ENCODE assay signal across 14 cellular contexts in the genomic region with DNA sequence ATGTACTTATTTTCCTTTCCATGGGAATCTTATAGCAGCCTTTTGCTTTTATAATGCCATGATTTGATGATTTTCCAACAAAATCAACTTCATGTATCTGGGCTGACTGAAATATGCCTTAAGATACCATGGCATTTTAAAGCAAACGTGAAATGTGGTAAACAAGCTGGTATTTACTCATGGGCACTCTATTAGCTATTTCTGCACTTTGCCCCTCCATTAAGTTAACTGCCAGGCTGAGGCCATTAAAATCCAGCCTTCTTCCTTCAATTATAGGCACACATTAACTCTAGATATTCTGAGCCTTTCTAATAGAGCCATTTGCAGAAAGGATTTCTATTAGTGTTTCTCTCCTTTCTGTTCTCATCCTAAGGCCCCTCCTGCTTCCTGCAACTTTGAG. TPM values are rescaled to one million over a fixed set of nuclear protein-coding genes. Genes with fewer than 3 reads are reported as not detected.
DNase-seq lines count a peak whose midpoint lies in the region; ATAC-seq and TF ChIP-seq lines count a peak whose summit lies in the region.
"Had no signal": no experiment of that assay in that cellular context is flagged by ENCODE, and none has a peak within 500 bp of the region (broad histone marks: within the 10 kb centered on the region; RNA-seq: fewer than 3 reads in every experiment).

No MANE protein-coding gene starts in this region.

- TF ChIP-seq CTCF in osteocyte (IDR thresholded peaks at IDR 0.05), result no peak

- H3K9me3 Mint-ChIP-seq in osteocyte (ENCODE audit: unreplicated experiment), result no peaks in the 10 kb centered on the region

- H3K36me3 ChIP-seq in HUES6 (ENCODE audit: control insufficient read depth, insufficient read depth, low read length) (no peaks in the 10 kb centered on the region), NT2/D1 (ENCODE audit: insufficient read depth, insufficient read length, low read length) (no peaks in the 10 kb centered on the region), iPS-18a (ENCODE audit: control insufficient read depth, low read depth, low read length) (no peaks in the 10 kb centered on the region)

- peaks cover 7% of the 10 kb centered on the region for H3K4me1 ChIP-seq in HUES6 (ENCODE audit: control insufficient read depth, insufficient read depth, low read length)
- peaks cover 5% of the 10 kb centered on the region for H3K4me1 ChIP-seq in NT2/D1 (ENCODE audit: insufficient read depth, insufficient read length)
- H3K4me1 ChIP-seq in iPS-18a (ENCODE audit: control insufficient read depth, low read depth, low read length), result no peaks in the 10 kb centered on the region

- H3K4me3 Mint-ChIP-seq in osteocyte (ENCODE audit: unreplicated experiment), result peak overlapping the region; percentile 73
- H3K4me3 Mint-ChIP-seq: stimulated activated naive CD8-positive, alpha-beta T cell treated with anti-CD3 and anti-CD28 coated beads, Interleukin-15, Interleukin-2, amounts not matched to agents 100 ng/mL and 50 ng/mL, for 24 hours had no signal

- H3K27ac ChIP-seq in HUES6 (ENCODE audit: low read depth, low read length), result no peak overlapping the region
- H3K27ac ChIP-seq in iPS-18a (ENCODE audit: low read length), result no peak overlapping the region
- H3K27ac ChIP-seq: C4-2B had no signal

- no peaks in the 10 kb centered on the region for H3K36me3 Mint-ChIP-seq in osteocyte (ENCODE audit: unreplicated experiment)

- H3K27ac Mint-ChIP-seq in osteocyte (ENCODE audit: unreplicated experiment), result no peak overlapping the region
- H3K27ac Mint-ChIP-seq: stimulated activated naive CD8-positive, alpha-beta T cell treated with anti-CD3 and anti-CD28 coated beads, Interleukin-15, Interleukin-2, amounts not matched to agents 100 ng/mL and 50 ng/mL, for 24 hours had no signal

- H3K4me3 ChIP-seq in HUES6 (ENCODE audit: low read depth, low read length), result peak overlapping the region; percentile 73
- H3K4me3 ChIP-seq in NT2/D1 (ENCODE audit: insufficient read length, low read depth), result peak overlapping the region; percentile 80
- peak overlapping the region; percentile 70 for H3K4me3 ChIP-seq in iPS-18a (ENCODE audit: low read length)

- DNase-seq in NT2/D1 (ENCODE audit: low read depth, low spot score) (no peak), osteocyte (ENCODE audit: extremely low spot score, unreplicated experiment) (no peak)
- DNase-seq in activated CD8-positive, alpha-beta memory T cell treated with anti-CD3 and anti-CD28 coated beads, Interleukin-2, amount 50 U/mL, for 48 hours, result no peak
- DNase-seq: activated naive CD4-positive, alpha-beta T cell treated with Interleukin-2 at 50 U/mL for 16 hours; IMR-90; SIG-M5 had no signal

- no peak for ATAC-seq in GM21367 (IDR thresholded peaks at IDR 0.05; ENCODE audit: unreplicated experiment)
- ATAC-seq in HG03045 (IDR thresholded peaks at IDR 0.05; ENCODE audit: unreplicated experiment), result no peak
- no peak for ATAC-seq in GM21786 (IDR thresholded peaks at IDR 0.05; ENCODE audit: unreplicated experiment)

- H3K9ac ChIP-seq in HUES6 (ENCODE audit: low read length) (no peak overlapping the region), NT2/D1 (ENCODE audit: insufficient read length, low read depth) (no peak overlapping the region), iPS-18a (ENCODE audit: low read length) (peak overlapping the region; percentile 29)

- H3K4me1 Mint-ChIP-seq in osteocyte (ENCODE audit: unreplicated experiment), result peaks cover 10% of the 10 kb centered on the region

- peaks cover 45% of the 10 kb centered on the region for H3K27me3 Mint-ChIP-seq in osteocyte (ENCODE audit: unreplicated experiment)

- H3K9me3 ChIP-seq in HUES6 (ENCODE audit: control insufficient read depth, insufficient read depth, low read depth, low read length) (no peaks in the 10 kb centered on the region), NT2/D1 (ENCODE audit: insufficient read depth, low read length) (no peaks in the 10 kb centered on the region), iPS-18a (ENCODE audit: control insufficient read depth, low read depth, low read length) (no peaks in the 10 kb centered on the region)

- peaks cover 46% of the 10 kb centered on the region for H3K27me3 ChIP-seq in HUES6 (ENCODE audit: control insufficient read depth, insufficient read depth, low read length)
- H3K27me3 ChIP-seq in NT2/D1 (ENCODE audit: insufficient read depth, insufficient read length), result peaks cover 48% of the 10 kb centered on the region
- peaks cover 49% of the 10 kb centered on the region for H3K27me3 ChIP-seq in iPS-18a (ENCODE audit: control insufficient read depth, insufficient read depth, low read length)

RNA-seq across cellular contexts. Expression of a gene that starts 1.7 kb away (rescaled TPM):
- not detected in 2 replicates for total RNA-seq in osteocyte
- total RNA-seq: fibroblast of lung, IMR-90 had no signal
